In the genomic region with DNA sequence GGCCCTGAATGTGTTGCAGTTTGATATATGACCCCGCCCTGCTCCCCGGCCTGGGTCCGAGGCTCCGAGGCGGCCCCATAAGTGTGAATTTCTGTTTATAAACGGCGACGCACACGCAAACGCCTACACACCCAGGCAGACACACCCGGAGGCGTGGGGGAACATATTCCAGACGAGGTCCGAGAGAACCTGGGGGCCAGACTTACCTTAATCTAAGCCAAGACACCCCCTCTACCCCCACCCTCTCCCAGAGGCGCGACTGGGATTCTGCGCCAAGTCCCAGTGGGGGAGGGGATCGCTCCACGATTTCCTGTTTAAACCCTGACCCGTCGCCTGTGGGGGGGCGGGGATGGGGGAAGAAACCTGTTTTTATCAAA, we compare ENCODE assay signal across 1 cellular context.
TF ChIP-seq lines count a peak whose summit lies in the region.

No MANE protein-coding gene starts in this region.

TF ChIP-seq in K562, 482 proteins besides CTCF, POLR2A, EP300 and RAD21 (continues in another document):
- TF ChIP-seq THRA (IDR thresholded peaks at IDR 0.05) (no peak), TSC22D4 (tag; IDR thresholded peaks at IDR 0.05) (no peak), PHF21A (IDR thresholded peaks at IDR 0.05; ENCODE audit: borderline replicate concordance, low read depth) (no peak), TRIM25 (IDR thresholded peaks at IDR 0.05; ENCODE audit: borderline replicate concordance) (no peak), SNRNP70 (optimal IDR thresholded peaks at IDR 0.05; ENCODE audit: low read depth, low read length) (no peak), IRF1 (CRISPR knock-in tag; IDR thresholded peaks at IDR 0.05; ENCODE audit: borderline replicate concordance) (no peak), NRF1 (conservative IDR thresholded peaks at IDR 0.05 in 1 of 2, IDR thresholded peaks at IDR 0.05 in 1 of 2) (no peak), U2AF2 (optimal IDR thresholded peaks at IDR 0.05; ENCODE audit: low read depth, low read length) (no peak), SIRT6 (IDR thresholded peaks at IDR 0.05; ENCODE audit: low read depth, low read length) (no peak), E2F8 (IDR thresholded peaks at IDR 0.05; ENCODE audit: low read depth, partially characterized antibody) (no peak), ZBTB7A (IDR thresholded peaks at IDR 0.05; ENCODE audit: borderline replicate concordance, control insufficient read depth, low read depth, low read length) (peak; percentile 54; the same call in 1 of the 2 replicates), FOXK1 (CRISPR knock-in tag; IDR thresholded peaks at IDR 0.05; ENCODE audit: borderline replicate concordance) (no peak), ZFPM2 (CRISPR knock-in tag; IDR thresholded peaks at IDR 0.05) (no peak), TEAD4 (IDR thresholded peaks at IDR 0.05; ENCODE audit: low read length) (no peak), TEAD4 (CRISPR knock-in tag; IDR thresholded peaks at IDR 0.05; ENCODE audit: borderline replicate concordance) (no peak), FOXJ3 (CRISPR knock-in tag; IDR thresholded peaks at IDR 0.05) (no peak), SMC3 (conservative IDR thresholded peaks at IDR 0.05; ENCODE audit: insufficient read depth, low read depth, low read length) (no peak), ZMIZ1 (IDR thresholded peaks at IDR 0.05; ENCODE audit: low read depth in 2 of 2, low read length in 2 of 2) (no peak), ZKSCAN8 (CRISPR knock-in tag; IDR thresholded peaks at IDR 0.05) (0 out of 2 replicates have a peak, but pooled peaks have one; percentile 17), MTA1 (IDR thresholded peaks at IDR 0.05; ENCODE audit: borderline replicate concordance) (no peak), CHD4 (IDR thresholded peaks at IDR 0.05; ENCODE audit: insufficient read depth, insufficient replicate concordance, low read depth, low read length, poor library complexity, severe bottlenecking) (peak; percentile 76), MBD2 (IDR thresholded peaks at IDR 0.05; ENCODE audit: borderline replicate concordance, low read depth) (no peak), ATF6 (CRISPR knock-in tag; IDR thresholded peaks at IDR 0.05) (no peak), HMG20B (CRISPR knock-in tag; IDR thresholded peaks at IDR 0.05) (no peak), ASH1L (IDR thresholded peaks at IDR 0.05; ENCODE audit: borderline replicate concordance, low read depth, partially characterized antibody) (no peak), ZFP1 (CRISPR knock-in tag; IDR thresholded peaks at IDR 0.05) (no peak), SP2 (IDR thresholded peaks at IDR 0.05; ENCODE audit: extremely low read depth, low read depth, low read length, poor library complexity, severe bottlenecking) (no peak), ZBTB8A (IDR thresholded peaks at IDR 0.05; ENCODE audit: partially characterized antibody) (no peak), SMAD2 (IDR thresholded peaks at IDR 0.05; ENCODE audit: low read depth, low read length) (no peak), SREBF2 (CRISPR knock-in tag; IDR thresholded peaks at IDR 0.05) (no peak)
- TF ChIP-seq, protein P1, sequence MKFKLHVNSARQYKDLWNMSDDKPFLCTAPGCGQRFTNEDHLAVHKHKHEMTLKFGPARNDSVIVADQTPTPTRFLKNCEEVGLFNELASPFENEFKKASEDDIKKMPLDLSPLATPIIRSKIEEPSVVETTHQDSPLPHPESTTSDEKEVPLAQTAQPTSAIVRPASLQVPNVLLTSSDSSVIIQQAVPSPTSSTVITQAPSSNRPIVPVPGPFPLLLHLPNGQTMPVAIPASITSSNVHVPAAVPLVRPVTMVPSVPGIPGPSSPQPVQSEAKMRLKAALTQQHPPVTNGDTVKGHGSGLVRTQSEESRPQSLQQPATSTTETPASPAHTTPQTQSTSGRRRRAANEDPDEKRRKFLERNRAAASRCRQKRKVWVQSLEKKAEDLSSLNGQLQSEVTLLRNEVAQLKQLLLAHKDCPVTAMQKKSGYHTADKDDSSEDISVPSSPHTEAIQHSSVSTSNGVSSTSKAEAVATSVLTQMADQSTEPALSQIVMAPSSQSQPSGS (CRISPR knock-in tag; IDR thresholded peaks at IDR 0.05), result no peak
- TF ChIP-seq, protein P2, sequence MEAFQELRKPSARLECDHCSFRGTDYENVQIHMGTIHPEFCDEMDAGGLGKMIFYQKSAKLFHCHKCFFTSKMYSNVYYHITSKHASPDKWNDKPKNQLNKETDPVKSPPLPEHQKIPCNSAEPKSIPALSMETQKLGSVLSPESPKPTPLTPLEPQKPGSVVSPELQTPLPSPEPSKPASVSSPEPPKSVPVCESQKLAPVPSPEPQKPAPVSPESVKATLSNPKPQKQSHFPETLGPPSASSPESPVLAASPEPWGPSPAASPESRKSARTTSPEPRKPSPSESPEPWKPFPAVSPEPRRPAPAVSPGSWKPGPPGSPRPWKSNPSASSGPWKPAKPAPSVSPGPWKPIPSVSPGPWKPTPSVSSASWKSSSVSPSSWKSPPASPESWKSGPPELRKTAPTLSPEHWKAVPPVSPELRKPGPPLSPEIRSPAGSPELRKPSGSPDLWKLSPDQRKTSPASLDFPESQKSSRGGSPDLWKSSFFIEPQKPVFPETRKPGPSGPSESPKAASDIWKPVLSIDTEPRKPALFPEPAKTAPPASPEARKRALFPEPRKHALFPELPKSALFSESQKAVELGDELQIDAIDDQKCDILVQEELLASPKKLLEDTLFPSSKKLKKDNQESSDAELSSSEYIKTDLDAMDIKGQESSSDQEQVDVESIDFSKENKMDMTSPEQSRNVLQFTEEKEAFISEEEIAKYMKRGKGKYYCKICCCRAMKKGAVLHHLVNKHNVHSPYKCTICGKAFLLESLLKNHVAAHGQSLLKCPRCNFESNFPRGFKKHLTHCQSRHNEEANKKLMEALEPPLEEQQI (IDR thresholded peaks at IDR 0.05), result no peak
- TF ChIP-seq, protein P3, sequence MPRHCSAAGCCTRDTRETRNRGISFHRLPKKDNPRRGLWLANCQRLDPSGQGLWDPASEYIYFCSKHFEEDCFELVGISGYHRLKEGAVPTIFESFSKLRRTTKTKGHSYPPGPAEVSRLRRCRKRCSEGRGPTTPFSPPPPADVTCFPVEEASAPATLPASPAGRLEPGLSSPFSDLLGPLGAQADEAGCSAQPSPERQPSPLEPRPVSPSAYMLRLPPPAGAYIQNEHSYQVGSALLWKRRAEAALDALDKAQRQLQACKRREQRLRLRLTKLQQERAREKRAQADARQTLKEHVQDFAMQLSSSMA (CRISPR knock-in tag; IDR thresholded peaks at IDR 0.05), result no peak
- TF ChIP-seq, protein P4, sequence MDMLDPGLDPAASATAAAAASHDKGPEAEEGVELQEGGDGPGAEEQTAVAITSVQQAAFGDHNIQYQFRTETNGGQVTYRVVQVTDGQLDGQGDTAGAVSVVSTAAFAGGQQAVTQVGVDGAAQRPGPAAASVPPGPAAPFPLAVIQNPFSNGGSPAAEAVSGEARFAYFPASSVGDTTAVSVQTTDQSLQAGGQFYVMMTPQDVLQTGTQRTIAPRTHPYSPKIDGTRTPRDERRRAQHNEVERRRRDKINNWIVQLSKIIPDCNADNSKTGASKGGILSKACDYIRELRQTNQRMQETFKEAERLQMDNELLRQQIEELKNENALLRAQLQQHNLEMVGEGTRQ (CRISPR knock-in tag; IDR thresholded peaks at IDR 0.05), result no peak
- TF ChIP-seq, protein P5, sequence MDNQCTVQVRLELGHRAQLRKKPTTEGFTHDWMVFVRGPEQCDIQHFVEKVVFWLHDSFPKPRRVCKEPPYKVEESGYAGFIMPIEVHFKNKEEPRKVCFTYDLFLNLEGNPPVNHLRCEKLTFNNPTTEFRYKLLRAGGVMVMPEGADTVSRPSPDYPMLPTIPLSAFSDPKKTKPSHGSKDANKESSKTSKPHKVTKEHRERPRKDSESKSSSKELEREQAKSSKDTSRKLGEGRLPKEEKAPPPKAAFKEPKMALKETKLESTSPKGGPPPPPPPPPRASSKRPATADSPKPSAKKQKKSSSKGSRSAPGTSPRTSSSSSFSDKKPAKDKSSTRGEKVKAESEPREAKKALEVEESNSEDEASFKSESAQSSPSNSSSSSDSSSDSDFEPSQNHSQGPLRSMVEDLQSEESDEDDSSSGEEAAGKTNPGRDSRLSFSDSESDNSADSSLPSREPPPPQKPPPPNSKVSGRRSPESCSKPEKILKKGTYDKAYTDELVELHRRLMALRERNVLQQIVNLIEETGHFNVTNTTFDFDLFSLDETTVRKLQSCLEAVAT (IDR thresholded peaks at IDR 0.05), result no peak
